In genomic region chr11:100687032-100687629, GRCh38 we compare ENCODE assay signal across 1 cellular context.
A peak's percentile ranks its signal among the peaks of the same experiment; 100 is the strongest.
TF ChIP-seq lines count a peak whose summit lies in the region.

Gene ARHGAP42, plus strand, starts transcription at chr11:100687288. Its CDS starts 391 bp downstream, at chr11:100687679.

TF ChIP-seq in GM12878, 131 proteins besides CTCF, POLR2A, EP300 and RAD21 (continued from another document and continues in another):
- no peak for TF ChIP-seq IRF5 (IDR thresholded peaks at IDR 0.05; ENCODE audit: borderline replicate concordance)
- no peak for TF ChIP-seq SKIL (IDR thresholded peaks at IDR 0.05; ENCODE audit: low read depth, poor library complexity, severe bottlenecking)
- TF ChIP-seq PBX3 (IDR thresholded peaks at IDR 0.05; ENCODE audit: insufficient replicate concordance, low read depth, low read length): no peak
- no peak for TF ChIP-seq KDM1A (IDR thresholded peaks at IDR 0.05; ENCODE audit: borderline replicate concordance)
- no peak for TF ChIP-seq ZZZ3 (IDR thresholded peaks at IDR 0.05; ENCODE audit: control insufficient read depth, insufficient read length, low read depth)
- no peak for TF ChIP-seq MTA2 (IDR thresholded peaks at IDR 0.05; ENCODE audit: low read depth)
- no peak for TF ChIP-seq STAT1 (conservative IDR thresholded peaks at IDR 0.05)
- no peak for TF ChIP-seq ZBTB33 (IDR thresholded peaks at IDR 0.05)
- no peak for TF ChIP-seq IRF3 (IDR thresholded peaks at IDR 0.05)
- no peak for TF ChIP-seq POU2F2 (IDR thresholded peaks at IDR 0.05; ENCODE audit: borderline replicate concordance, low read depth, low read length)
- TF ChIP-seq SUZ12 (IDR thresholded peaks at IDR 0.05; ENCODE audit: unreplicated experiment): no peak
- TF ChIP-seq SIX5 (IDR thresholded peaks at IDR 0.05; ENCODE audit: low read depth, low read length, severe bottlenecking): no peak
- peak; percentile 45; the same call in 1 of the 2 replicates for TF ChIP-seq PKNOX1 (IDR thresholded peaks at IDR 0.05)
- peak; percentile 61 for TF ChIP-seq GABPA (IDR thresholded peaks at IDR 0.05; ENCODE audit: low read depth)
- TF ChIP-seq ZSCAN29 (IDR thresholded peaks at IDR 0.05): no peak
- TF ChIP-seq NR2C1 (IDR thresholded peaks at IDR 0.05): no peak
- TF ChIP-seq PRDM15 (CRISPR knock-in tag; IDR thresholded peaks at IDR 0.05): no peak
- TF ChIP-seq WRNIP1 (IDR thresholded peaks at IDR 0.05; ENCODE audit: borderline replicate concordance, low read depth, low read length): no peak
- TF ChIP-seq FOXK2 (IDR thresholded peaks at IDR 0.05): no peak
- no peak for TF ChIP-seq CHD1 (IDR thresholded peaks at IDR 0.05; ENCODE audit: low read depth, low read length)
- no peak for TF ChIP-seq E2F8 (IDR thresholded peaks at IDR 0.05; ENCODE audit: low read depth, partially characterized antibody)
- TF ChIP-seq NKRF (conservative IDR thresholded peaks at IDR 0.05): peak; percentile 80
- TF ChIP-seq ATF2 (IDR thresholded peaks at IDR 0.05; ENCODE audit: low read length): no peak
- 0 out of 2 replicates have a peak, but pooled peaks have one; percentile 9 for TF ChIP-seq BRCA1 (IDR thresholded peaks at IDR 0.05; ENCODE audit: low read depth, low read length)
- TF ChIP-seq SMAD5 (IDR thresholded peaks at IDR 0.05; ENCODE audit: low read depth): no peak
- no peak for TF ChIP-seq ESRRA (IDR thresholded peaks at IDR 0.05; ENCODE audit: low read length)
- TF ChIP-seq KLF5 (IDR thresholded peaks at IDR 0.05; ENCODE audit: partially characterized antibody): no peak
- no peak for TF ChIP-seq ZNF622 (IDR thresholded peaks at IDR 0.05)
- no peak for TF ChIP-seq NFYA (IDR thresholded peaks at IDR 0.05; ENCODE audit: borderline replicate concordance, low read depth, low read length)
- no peak for TF ChIP-seq CBX3 (IDR thresholded peaks at IDR 0.05; ENCODE audit: borderline replicate concordance, low read depth)
- TF ChIP-seq SMAD1 (IDR thresholded peaks at IDR 0.05; ENCODE audit: low read depth, partially characterized antibody): no peak
- TF ChIP-seq ZNF384 (IDR thresholded peaks at IDR 0.05; ENCODE audit: borderline replicate concordance, low read depth, low read length): no peak
- TF ChIP-seq CEBPB (IDR thresholded peaks at IDR 0.05; ENCODE audit: borderline replicate concordance in 1 of 2, low read depth in 2 of 2, low read length in 2 of 2): no peak
- TF ChIP-seq EZH2 (IDR thresholded peaks at IDR 0.05; ENCODE audit: borderline replicate concordance, control insufficient read depth, low read depth, low read length): no peak
- peak; percentile 34 to 98 for TF ChIP-seq EGR1 (IDR thresholded peaks at IDR 0.05; ENCODE audit: borderline replicate concordance in 1 of 2, low read depth in 2 of 2, low read length in 2 of 2)
- no peak for TF ChIP-seq NFXL1 (IDR thresholded peaks at IDR 0.05; ENCODE audit: borderline replicate concordance)
- TF ChIP-seq YBX1 (IDR thresholded peaks at IDR 0.05): no peak
